In the genomic region with DNA sequence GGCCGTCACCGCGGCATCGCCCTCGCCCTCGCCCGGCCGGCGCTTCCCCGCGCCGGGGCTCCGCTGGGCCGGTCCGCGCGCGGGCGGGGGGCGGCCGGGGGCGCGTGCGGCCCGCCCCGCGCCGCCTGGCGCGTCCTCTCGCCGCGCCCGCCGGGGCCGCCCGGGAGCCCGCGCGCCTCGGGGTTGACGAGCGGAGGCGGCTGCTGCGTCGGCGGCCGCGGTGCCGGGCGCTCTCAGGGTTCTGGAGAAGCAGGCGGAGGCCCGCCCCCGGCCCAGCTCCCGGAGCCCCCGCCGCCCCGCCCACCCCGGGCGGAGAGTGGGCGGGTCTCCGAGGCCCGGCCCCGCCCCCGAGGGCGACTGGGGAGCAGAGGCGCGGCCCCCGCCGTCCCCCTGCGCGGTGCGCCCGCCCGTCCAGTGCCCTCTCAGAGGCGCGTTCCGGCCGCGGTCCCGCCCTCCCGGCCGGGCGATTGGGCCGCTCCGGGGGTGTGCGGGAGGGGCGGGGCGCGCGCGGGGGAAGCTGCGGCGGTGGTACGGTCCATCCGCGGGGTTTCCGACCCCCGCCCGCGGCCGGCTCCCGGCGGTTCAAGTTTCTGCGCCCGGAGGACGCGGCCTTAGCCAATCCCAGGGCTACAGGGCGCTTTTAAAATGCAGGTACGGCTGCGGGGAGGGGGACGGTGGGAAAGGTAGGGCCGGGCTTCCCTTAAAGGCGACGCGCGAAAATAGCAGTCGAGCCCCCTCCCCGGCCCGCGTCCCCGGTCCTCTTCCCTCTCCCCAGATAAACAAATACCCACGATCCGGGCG, we compare ENCODE assay signal across 8 cellular contexts. TPM values are rescaled to one million over a fixed set of nuclear protein-coding genes. Genes with fewer than 3 reads are reported as not detected.
DNase-seq lines count a peak whose midpoint lies in the region; ATAC-seq and TF ChIP-seq lines count a peak whose summit lies in the region.

A gene (minus strand): TSS at position 243 of the 801 bp plus-strand sequence. CDS start 248 bp downstream, outside the sequence.

- peak within 1 kb of the TSS; percentile 91 for H3K4me3 ChIP-seq in coronary artery

- H3K27ac ChIP-seq in coronary artery = peak within 1 kb of the TSS; percentile 65 to 87

- peak within 1 kb of the TSS; percentile 91 for H3K27ac Mint-ChIP-seq in activated CD4-positive, alpha-beta T cell treated with anti-CD3 and anti-CD28 coated beads, Interleukin-2, amount 10 ng/mL, durations not matched to agents 24 days and 14 days

- DNase-seq in AG09319 (ENCODE audit: extremely low read depth, low read depth) (peak; percentile 92), NCI-H460 (ENCODE audit: extremely low read depth, low read depth) (peak; percentile 91), coronary artery (ENCODE audit: low spot score) (peak; percentile 93), kidney tubule cell (ENCODE audit: low spot score) (peak; percentile 96)
- peak; percentile 99 for DNase-seq in activated CD4-positive, alpha-beta T cell treated with anti-CD3 and anti-CD28 coated beads, Interleukin-2, amount 10 ng/mL, durations not matched to agents 24 days and 14 days
- peak; percentile 82 to 88 for DNase-seq in stimulated activated CD4-positive, alpha-beta T cell treated with anti-CD3 and anti-CD28 coated beads, Interleukin-15, amount 100 ng/mL, for 48 hours (ENCODE audit: low read depth in 2 of 2)

- ATAC-seq in GM19043 (IDR thresholded peaks at IDR 0.05; ENCODE audit: low read depth, unreplicated experiment) (peak; percentile 90), HG03354 (IDR thresholded peaks at IDR 0.05; ENCODE audit: poor library complexity, severe bottlenecking, unreplicated experiment) (peak; percentile 88)

- H3K9me3 Mint-ChIP-seq in activated CD4-positive, alpha-beta T cell treated with anti-CD3 and anti-CD28 coated beads, Interleukin-2, amount 10 ng/mL, durations not matched to agents 24 days and 14 days = no peaks in the 10 kb centered on the region

- H3K36me3 Mint-ChIP-seq in activated CD4-positive, alpha-beta T cell treated with anti-CD3 and anti-CD28 coated beads, Interleukin-2, amount 10 ng/mL, durations not matched to agents 24 days and 14 days (ENCODE audit: low read depth) = no peaks in the 10 kb centered on the region

- peak within 1 kb of the TSS; percentile 84 for H3K4me3 Mint-ChIP-seq in activated CD4-positive, alpha-beta T cell treated with anti-CD3 and anti-CD28 coated beads, Interleukin-2, amount 10 ng/mL, durations not matched to agents 24 days and 14 days

- peaks cover 22% of the 10 kb centered on the region for H3K4me1 Mint-ChIP-seq in activated CD4-positive, alpha-beta T cell treated with anti-CD3 and anti-CD28 coated beads, Interleukin-2, amount 10 ng/mL, durations not matched to agents 24 days and 14 days

- intact Hi-C loops in activated CD4-positive, alpha-beta T cell treated with anti-CD3 and anti-CD28 coated beads, Interleukin-2, amount 10 ng/mL, durations not matched to agents 24 days and 14 days (cut with micrococcal nuclease) = loop anchor here (1.0 to 5.0 kb wide), 4 partner anchors 9 to 368 kb away; a partner anchor contains a TSS

- TF ChIP-seq CTCF in AG09319 (IDR thresholded peaks at IDR 0.05; ENCODE audit: low read depth, low read length) (no peak), coronary artery (IDR thresholded peaks at IDR 0.05) (no peak)

- H3K27me3 Mint-ChIP-seq in activated CD4-positive, alpha-beta T cell treated with anti-CD3 and anti-CD28 coated beads, Interleukin-2, amount 10 ng/mL, durations not matched to agents 24 days and 14 days = peaks cover 12% of the 10 kb centered on the region

RNA-seq across cellular contexts. Expression of the gene that starts here (rescaled TPM):
- total RNA-seq in NCI-H460 (2014; rRNA removed; shearing (Covaris generic)) = 7.2 and 9.2 TPM in 2 replicates
- polyA plus RNA-seq in NCI-H460 (2014; cell fraction: nucleus; rRNA removed) = 8.7 TPM in 2 replicates
- 6.7 TPM in 2 replicates for total RNA-seq in activated CD4-positive, alpha-beta T cell treated with anti-CD3 and anti-CD28 coated beads, Interleukin-2, amount 10 ng/mL, durations not matched to agents 24 days and 14 days

Comparison
In these comparisons a context has a peak if more than half of its experiments do, and no peak if none do; other contexts are left out.
1. Peak in every context shown above with its lines: DNase-seq, ATAC-seq, H3K4me3 ChIP-seq and H3K27ac ChIP-seq.